In genomic region chr17:1649844-1650409, GRCh38 we compare ENCODE assay signal across 1 cellular context.
TF ChIP-seq lines count a peak whose summit lies in the region.

Gene RILP (minus strand): TSS chr17:1649866. CDS start chr17:1649804, 62 bp downstream.

TF ChIP-seq in K562, 482 proteins besides CTCF, POLR2A, EP300 and RAD21 (continued from another document and continues in another):
- TF ChIP-seq ZNF431 (CRISPR knock-in tag; IDR thresholded peaks at IDR 0.05) (no peak), ZNF282 (CRISPR knock-in tag; IDR thresholded peaks at IDR 0.05) (no peak), FOXJ3 (CRISPR knock-in tag; IDR thresholded peaks at IDR 0.05) (no peak), TEAD4 (IDR thresholded peaks at IDR 0.05; ENCODE audit: low read length) (peak; percentile 71), TEAD4 (CRISPR knock-in tag; IDR thresholded peaks at IDR 0.05; ENCODE audit: borderline replicate concordance) (no peak), ZNF3 (CRISPR knock-in tag; IDR thresholded peaks at IDR 0.05) (no peak), PRPF4 (IDR thresholded peaks at IDR 0.05; ENCODE audit: insufficient read depth, low read depth, low read length, poor library complexity, severe bottlenecking) (no peak), NELFE (IDR thresholded peaks at IDR 0.05; ENCODE audit: insufficient read depth, insufficient read length) (no peak), ZKSCAN8 (CRISPR knock-in tag; IDR thresholded peaks at IDR 0.05) (no peak), CHD4 (IDR thresholded peaks at IDR 0.05; ENCODE audit: insufficient read depth, insufficient replicate concordance, low read depth, low read length, poor library complexity, severe bottlenecking) (no peak), ILF3 (IDR thresholded peaks at IDR 0.05; ENCODE audit: borderline replicate concordance) (no peak), CSDE1 (IDR thresholded peaks at IDR 0.05) (no peak), PML (IDR thresholded peaks at IDR 0.05; ENCODE audit: low read length) (peak; percentile 61), CCAR2 (IDR thresholded peaks at IDR 0.05; ENCODE audit: low read depth, low read length) (no peak), CTCFL (IDR thresholded peaks at IDR 0.05; ENCODE audit: borderline replicate concordance, insufficient read depth, low read depth, low read length, poor library complexity, severe bottlenecking) (no peak), PHTF2 (CRISPR knock-in tag; IDR thresholded peaks at IDR 0.05) (no peak), ZNF311 (CRISPR knock-in tag; IDR thresholded peaks at IDR 0.05) (no peak), CBFA2T3 (IDR thresholded peaks at IDR 0.05) (peak; percentile 92), NFIC (IDR thresholded peaks at IDR 0.05) (peak; percentile 74), MLX (CRISPR knock-in tag; conservative IDR thresholded peaks at IDR 0.05) (no peak), RUNX1 (IDR thresholded peaks at IDR 0.05; ENCODE audit: low read depth) (no peak), ZBTB49 (CRISPR knock-in tag; IDR thresholded peaks at IDR 0.05; ENCODE audit: borderline replicate concordance) (no peak), RBM15 (IDR thresholded peaks at IDR 0.05; ENCODE audit: insufficient read depth, low read length) (no peak), ZNF134 (CRISPR knock-in tag; conservative IDR thresholded peaks at IDR 0.05) (no peak), CBFB (CRISPR knock-in tag; IDR thresholded peaks at IDR 0.05) (no peak), RBBP5 (IDR thresholded peaks at IDR 0.05; ENCODE audit: borderline replicate concordance, insufficient read depth, low read length, poor library complexity, severe bottlenecking) (no peak), ETV6 (IDR thresholded peaks at IDR 0.05; ENCODE audit: borderline replicate concordance in 1 of 2, low read depth in 2 of 2, low read length in 1 of 2) (peak; percentile 58 to 79; a peak in 3 of 4 replicates), ETV6 (CRISPR knock-in tag; IDR thresholded peaks at IDR 0.05; ENCODE audit: borderline replicate concordance) (no peak), ZNF609 (CRISPR knock-in tag; IDR thresholded peaks at IDR 0.05; ENCODE audit: borderline replicate concordance) (no peak), E2F1 (CRISPR knock-in tag; IDR thresholded peaks at IDR 0.05) (no peak), ZNF76 (CRISPR knock-in tag; IDR thresholded peaks at IDR 0.05; ENCODE audit: borderline replicate concordance) (no peak), RBM34 (IDR thresholded peaks at IDR 0.05; ENCODE audit: borderline replicate concordance, insufficient read depth, low read length) (no peak), PURB (CRISPR knock-in tag; IDR thresholded peaks at IDR 0.05; ENCODE audit: low read depth) (no peak), ZFPM2 (CRISPR knock-in tag; IDR thresholded peaks at IDR 0.05) (no peak), TAF1 (IDR thresholded peaks at IDR 0.05; ENCODE audit: control insufficient read depth, extremely low read depth, insufficient read depth, low read length, severe bottlenecking) (peak; percentile 62), TGIF2 (CRISPR knock-in tag; IDR thresholded peaks at IDR 0.05) (no peak), ELK1 (CRISPR knock-in tag; IDR thresholded peaks at IDR 0.05) (no peak), HNRNPK (IDR thresholded peaks at IDR 0.05; ENCODE audit: low read depth, low read length, poor library complexity, severe bottlenecking) (no peak), HINFP (tag; conservative IDR thresholded peaks at IDR 0.05; ENCODE audit: low read depth) (no peak), E2F5 (CRISPR knock-in tag; IDR thresholded peaks at IDR 0.05) (no peak), SMARCB1 (IDR thresholded peaks at IDR 0.05; ENCODE audit: insufficient read length, low read depth) (no peak), BACH1 (tag; IDR thresholded peaks at IDR 0.05) (no peak), ZFP36 (IDR thresholded peaks at IDR 0.05; ENCODE audit: low read depth, low read length, partially characterized antibody) (no peak), TEAD2 (tag; IDR thresholded peaks at IDR 0.05) (no peak), HMG20B (CRISPR knock-in tag; IDR thresholded peaks at IDR 0.05) (no peak), SREBF2 (CRISPR knock-in tag; IDR thresholded peaks at IDR 0.05) (no peak), MXD1 (CRISPR knock-in tag; IDR thresholded peaks at IDR 0.05; ENCODE audit: borderline replicate concordance, poor library complexity, severe bottlenecking) (no peak)
